22 cellular contexts compared by ENCODE assay signal in genomic region chr7:129688503-129689222, GRCh38.
DNase-seq lines count a peak whose midpoint lies in the region; ATAC-seq and TF ChIP-seq lines count a peak whose summit lies in the region.
"Had no signal": no experiment of that assay in that cellular context is flagged by ENCODE, and none has a peak within 500 bp of the region (broad histone marks: within the 10 kb centered on the region; RNA-seq: fewer than 3 reads in every experiment).

No MANE protein-coding gene starts in this region.

- H3K9ac ChIP-seq in endodermal cell (ENCODE audit: extremely low read depth, low read length, poor library complexity, severe bottlenecking) = no peak overlapping the region
- H3K9ac ChIP-seq: KMS-11 had no signal

- POLR2A ChIA-PET in activated CD4-positive, alpha-beta T cell treated with anti-CD3 and anti-CD28 coated beads for 36 hours (lab: Charles Lee) = no interaction called here

- no peak for ATAC-seq in activated CD4-positive, alpha-beta T cell treated with anti-CD3 and anti-CD28 coated beads for 36 hours
- ATAC-seq in HG02798 (IDR thresholded peaks at IDR 0.05; ENCODE audit: poor library complexity, unreplicated experiment) = no peak

- no peak overlapping the region for H3K4me3 ChIP-seq in AG10803 (ENCODE audit: low read length)
- no peak overlapping the region for H3K4me3 ChIP-seq in SJCRH30
- no peak overlapping the region for H3K4me3 ChIP-seq in endodermal cell (ENCODE audit: low read length)
- H3K4me3 ChIP-seq: PC-9 had no signal

- H3K4me1 Mint-ChIP-seq in endodermal cell (peaks cover 3% of the 10 kb centered on the region), neural crest cell (peaks cover 4% of the 10 kb centered on the region)
- H3K4me1 Mint-ChIP-seq in activated CD4-positive, alpha-beta T cell treated with anti-CD3 and anti-CD28 coated beads for 36 hours = peaks cover 3% of the 10 kb centered on the region

- CTCF ChIA-PET in activated CD4-positive, alpha-beta T cell treated with anti-CD3 and anti-CD28 coated beads for 36 hours (lab: Charles Lee) = interaction anchor here (0.8 kb wide), 1 partner anchor 10 kb away, joined by 3 read pairs; no protein-coding TSS in a partner anchor

- H3K9me3 Mint-ChIP-seq in endodermal cell (no peaks in the 10 kb centered on the region), neural crest cell (no peaks in the 10 kb centered on the region)
- no peaks in the 10 kb centered on the region for H3K9me3 Mint-ChIP-seq in activated CD4-positive, alpha-beta T cell treated with anti-CD3 and anti-CD28 coated beads for 36 hours (ENCODE audit: low read depth)

- peaks cover 46% of the 10 kb centered on the region for H3K36me3 Mint-ChIP-seq in endodermal cell (ENCODE audit: low read depth)
- peaks cover 19% of the 10 kb centered on the region for H3K36me3 Mint-ChIP-seq in neural crest cell (ENCODE audit: low read depth)
- peaks cover 25% of the 10 kb centered on the region for H3K36me3 Mint-ChIP-seq in activated CD4-positive, alpha-beta T cell treated with anti-CD3 and anti-CD28 coated beads for 36 hours (ENCODE audit: low read depth)

- H3K27me3 ChIP-seq in SJCRH30 (no peaks in the 10 kb centered on the region), endodermal cell (ENCODE audit: control insufficient read depth, insufficient read depth, low read length, poor library complexity, severe bottlenecking) (no peaks in the 10 kb centered on the region)

- WGBS in endodermal cell (ENCODE audit: insufficient coverage in 1 of 2, insufficient read length in 1 of 2), 2 experiments = 94 to 100% methylated on average over 1 to 3 of the region's 5 CpGs

- peak overlapping the region; percentile 4 for H3K27ac Mint-ChIP-seq in endodermal cell
- peak overlapping the region; percentile 78 for H3K27ac Mint-ChIP-seq in neural crest cell (ENCODE audit: unreplicated experiment)
- H3K27ac Mint-ChIP-seq in activated CD4-positive, alpha-beta T cell treated with anti-CD3 and anti-CD28 coated beads for 36 hours = no peak overlapping the region

- DNase-seq in AG10803 (ENCODE audit: low read depth) (peak; percentile 8), SJCRH30 (peak; percentile 11 to 55), endodermal cell (no peak), neural crest cell (ENCODE audit: low read depth, low spot score) (no peak), T1000 (lab: John Stamatoyannopoulos, UW) (no peak), NOMO-1 treated with DMSO at 0.1 percent for 48 hours (lab: John Stamatoyannopoulos, UW; ENCODE audit: unreplicated experiment) (no peak)
- no peak for DNase-seq in activated CD4-positive, alpha-beta T cell treated with anti-CD3 and anti-CD28 coated beads for 36 hours
- DNase-seq: 8988T; ACHN; CD4-positive, CD25-positive, alpha-beta regulatory T cell; NCI-H1092; NCI-H1417 treated with DMSO at 0.1 percent for 48 hours; NCI-H1694 treated with DMSO at 0.1 percent for 48 hours; NCI-H2081; NCI-H2171 treated with DMSO at 0.1 percent for 48 hours; NCI-H345; NCI-H524; NCI-H774; PC-9; Right ventricle myocardium superior had no signal

- no peak overlapping the region for H3K4me3 Mint-ChIP-seq in endodermal cell
- no peak overlapping the region for H3K4me3 Mint-ChIP-seq in neural crest cell
- no peak overlapping the region for H3K4me3 Mint-ChIP-seq in activated CD4-positive, alpha-beta T cell treated with anti-CD3 and anti-CD28 coated beads for 36 hours
- H3K4me3 Mint-ChIP-seq: CD4-positive, CD25-positive, alpha-beta regulatory T cell had no signal

- no peak overlapping the region for H3K27ac ChIP-seq in SJCRH30
- H3K27ac ChIP-seq in endodermal cell (ENCODE audit: low read depth, low read length) = no peak overlapping the region
- H3K27ac ChIP-seq: KMS-11, PC-9 had no signal

- no peak for TF ChIP-seq CTCF in AG10803 (conservative IDR thresholded peaks at IDR 0.05; ENCODE audit: low read length)
- TF ChIP-seq CTCF in endodermal cell (conservative IDR thresholded peaks at IDR 0.05) = no peak
- TF ChIP-seq CTCF in neural crest cell (conservative IDR thresholded peaks at IDR 0.05) = no peak

- no peaks in the 10 kb centered on the region for H3K4me1 ChIP-seq in SJCRH30
- H3K4me1 ChIP-seq in endodermal cell (ENCODE audit: control insufficient read depth, insufficient read depth, low read length) = no peaks in the 10 kb centered on the region

- H3K36me3 ChIP-seq in SJCRH30 (peaks cover 17% of the 10 kb centered on the region; the same call in 1 of the 2 replicates), endodermal cell (ENCODE audit: control insufficient read depth, insufficient read depth, low read length) (peaks cover 36% of the 10 kb centered on the region)

- H3K9me3 ChIP-seq in SJCRH30 (replicated peaks) (no peaks in the 10 kb centered on the region), endodermal cell (ENCODE audit: control insufficient read depth, low read length) (no peaks in the 10 kb centered on the region)

- intact Hi-C loops in activated CD4-positive, alpha-beta T cell treated with anti-CD3 and anti-CD28 coated beads for 36 hours (cut with DNase I, micrococcal nuclease) = no loop called here

- H3K27me3 Mint-ChIP-seq in endodermal cell (ENCODE audit: insufficient read depth) (no peaks in the 10 kb centered on the region), neural crest cell (ENCODE audit: low read depth) (no peaks in the 10 kb centered on the region)
- H3K27me3 Mint-ChIP-seq in activated CD4-positive, alpha-beta T cell treated with anti-CD3 and anti-CD28 coated beads for 36 hours = no peaks in the 10 kb centered on the region
- H3K27me3 Mint-ChIP-seq: CD4-positive, CD25-positive, alpha-beta regulatory T cell had no signal

Comparison
In these comparisons a context has a peak if more than half of its experiments do, and no peak if none do; other contexts are left out.
1. DNase-seq: peak in AG10803 (single experiment) and SJCRH30 (2 of 2); none in endodermal cell (single experiment), neural crest cell (single experiment), T1000 (single experiment), activated CD4-positive, alpha-beta T cell treated with anti-CD3 and anti-CD28 coated beads for 36 hours (single experiment) and NOMO-1 treated with DMSO at 0.1 percent for 48 hours (single experiment).